In the genomic region with DNA sequence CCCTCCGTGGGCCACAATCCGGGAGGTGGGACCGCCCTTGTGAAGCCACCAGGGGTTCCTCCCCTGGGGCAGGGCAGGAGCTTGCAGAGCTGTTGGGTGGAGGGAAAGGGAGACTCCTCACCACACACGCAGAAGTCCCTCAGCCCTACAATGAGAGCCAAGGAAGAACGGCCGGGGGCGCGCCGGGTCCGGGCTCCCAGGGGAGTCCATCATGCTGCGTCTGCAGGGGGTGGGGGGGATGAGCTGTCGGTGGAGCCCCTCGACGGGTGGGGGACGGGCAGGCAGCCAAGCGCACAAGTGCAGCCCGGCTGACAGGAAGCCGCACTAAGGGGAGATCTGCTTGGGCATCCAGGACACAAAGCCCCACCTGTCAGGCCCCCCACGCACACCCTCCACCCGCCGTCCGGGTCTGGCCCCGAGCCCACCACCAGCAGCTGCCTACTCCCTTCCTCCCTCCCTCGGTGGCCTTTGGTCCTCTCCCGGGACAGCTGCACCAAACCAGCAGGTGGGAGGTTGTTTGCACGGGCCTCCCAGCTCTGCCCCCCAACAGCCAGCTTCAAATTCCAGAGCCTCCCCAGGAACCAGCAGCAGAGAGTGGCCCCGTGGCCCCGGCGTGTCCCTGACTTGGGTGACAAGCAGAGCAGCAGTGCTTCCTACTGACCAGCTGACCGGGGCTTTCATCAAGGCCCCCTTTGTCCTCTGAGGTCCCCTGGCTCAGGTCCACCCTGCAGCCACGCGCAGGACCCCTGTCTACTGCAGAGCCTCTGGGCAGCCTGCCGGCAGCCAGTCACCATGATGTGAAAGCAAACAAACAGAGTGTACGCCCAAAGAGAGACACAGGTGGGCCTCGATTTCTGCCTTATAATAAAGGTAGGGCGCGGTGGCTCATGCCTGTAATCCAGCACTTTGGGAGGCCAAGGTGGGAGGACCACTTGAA, we compare ENCODE assay signal across 11 cellular contexts. TPM values are rescaled to one million over a fixed set of nuclear protein-coding genes. Genes with fewer than 3 reads are reported as not detected.
DNase-seq lines count a peak whose midpoint lies in the region; ATAC-seq and TF ChIP-seq lines count a peak whose summit lies in the region.
"Had no signal": no experiment of that assay in that cellular context is flagged by ENCODE, and none has a peak within 500 bp of the region (broad histone marks: within the 10 kb centered on the region; RNA-seq: fewer than 3 reads in every experiment).

No MANE protein-coding gene starts in this region.

- no peaks in the 10 kb centered on the region for H3K4me1 Mint-ChIP-seq in neural crest cell
- peaks cover 10% of the 10 kb centered on the region for H3K4me1 Mint-ChIP-seq in progenitor cell of endocrine pancreas (ENCODE audit: low read depth)

- no peaks in the 10 kb centered on the region for H3K36me3 Mint-ChIP-seq in neural crest cell (ENCODE audit: low read depth)
- no peaks in the 10 kb centered on the region for H3K36me3 Mint-ChIP-seq in progenitor cell of endocrine pancreas (ENCODE audit: insufficient read depth)

- H3K27ac Mint-ChIP-seq in neural crest cell (ENCODE audit: unreplicated experiment) (peak overlapping the region; percentile 6), progenitor cell of endocrine pancreas (no peak overlapping the region)
- H3K27ac Mint-ChIP-seq: stimulated activated naive CD8-positive, alpha-beta T cell treated with anti-CD3 and anti-CD28 coated beads, Interleukin-15, Interleukin-2, amounts not matched to agents 100 ng/mL and 50 ng/mL, for 24 hours had no signal

- TF ChIP-seq CTCF in neural crest cell (conservative IDR thresholded peaks at IDR 0.05) (no peak), progenitor cell of endocrine pancreas (IDR thresholded peaks at IDR 0.05; ENCODE audit: unreplicated experiment) (no peak)

- H3K4me3 Mint-ChIP-seq in neural crest cell (no peak overlapping the region), progenitor cell of endocrine pancreas (ENCODE audit: low read depth) (no peak overlapping the region)
- H3K4me3 Mint-ChIP-seq: stimulated activated naive CD8-positive, alpha-beta T cell treated with anti-CD3 and anti-CD28 coated beads, Interleukin-15, Interleukin-2, amounts not matched to agents 100 ng/mL and 50 ng/mL, for 24 hours had no signal

- no peaks in the 10 kb centered on the region for H3K9me3 Mint-ChIP-seq in neural crest cell
- no peaks in the 10 kb centered on the region for H3K9me3 Mint-ChIP-seq in progenitor cell of endocrine pancreas (ENCODE audit: low read depth)
- H3K9me3 Mint-ChIP-seq: stimulated activated naive CD8-positive, alpha-beta T cell treated with anti-CD3 and anti-CD28 coated beads, Interleukin-15, Interleukin-2, amounts not matched to agents 100 ng/mL and 50 ng/mL, for 24 hours had no signal

- peak overlapping the region; percentile 87 for H3K27ac ChIP-seq in cingulate gyrus (ENCODE audit: low read depth, low read length)
- H3K27ac ChIP-seq: hepatocyte, SJSA1 had no signal

- no peak for ATAC-seq in HG03097 (IDR thresholded peaks at IDR 0.05; ENCODE audit: low FRiP score, unreplicated experiment)
- no peak for ATAC-seq in GM18867 (IDR thresholded peaks at IDR 0.05; ENCODE audit: unreplicated experiment)
- ATAC-seq in GM18858 (IDR thresholded peaks at IDR 0.05; ENCODE audit: unreplicated experiment): no peak

- DNase-seq in COLO668 (lab: John Stamatoyannopoulos, UW; ENCODE audit: unreplicated experiment) (peak; percentile 70), NCI-H146 (lab: John Stamatoyannopoulos, UW) (peak; percentile 90), neural crest cell (ENCODE audit: low read depth, low spot score) (no peak), progenitor cell of endocrine pancreas (ENCODE audit: low spot score, unreplicated experiment) (no peak)

- H3K27me3 Mint-ChIP-seq in neural crest cell (ENCODE audit: low read depth) (no peaks in the 10 kb centered on the region), progenitor cell of endocrine pancreas (no peaks in the 10 kb centered on the region)
- H3K27me3 Mint-ChIP-seq: stimulated activated naive CD8-positive, alpha-beta T cell treated with anti-CD3 and anti-CD28 coated beads, Interleukin-15, Interleukin-2, amounts not matched to agents 100 ng/mL and 50 ng/mL, for 24 hours had no signal

RNA-seq across cellular contexts. Expression of a gene that starts 50.3 kb away (rescaled TPM):
- 84.4 and 87.3 TPM in 2 replicates for total RNA-seq in neural crest cell
- total RNA-seq in progenitor cell of endocrine pancreas: 61.1 and 66.6 TPM in 2 replicates

Comparison
In these comparisons a context has a peak if more than half of its experiments do, and no peak if none do; other contexts are left out.
1. DNase-seq: peak in COLO668 (single experiment) and NCI-H146 (single experiment); none in neural crest cell (single experiment) and progenitor cell of endocrine pancreas (single experiment).